8 cellular contexts compared by ENCODE assay signal in genomic region chr3:13648060-13648743, GRCh38.
DNase-seq lines count a peak whose midpoint lies in the region; TF ChIP-seq lines count a peak whose summit lies in the region.

No MANE protein-coding gene starts in this region.

- in situ Hi-C loops in transverse colon (cut with MboI; ENCODE audit: low pct_ligation_motif_present in 1 of 4, low pct_unique_long_range_greater_than_20kb in 1 of 4, low sequenced_read_pairs in 3 of 4): loop anchor here (5.0 to 25.0 kb wide), 3 partner anchors 151 to 561 kb away; no protein-coding TSS in a partner anchor

- intact Hi-C loops in transverse colon (cut with DNase I; ENCODE audit: low total_unique reads): loop anchor here (2.0 to 5.0 kb wide), 2 partner anchors 151 to 556 kb away; no protein-coding TSS in a partner anchor

- H3K4me2 ChIP-seq in parathyroid adenoma (ENCODE audit: low read length): no peak overlapping the region

- TF ChIP-seq RAD21 in Ishikawa (IDR thresholded peaks at IDR 0.05; ENCODE audit: low read depth): peak; percentile 100

- TF ChIP-seq POLR2A in transverse colon (IDR thresholded peaks at IDR 0.05): no peak

- H3K27me3 ChIP-seq in SJSA1 (replicated peaks): peaks cover 4% of the 10 kb centered on the region
- H3K27me3 ChIP-seq in parathyroid adenoma (ENCODE audit: control insufficient read depth, insufficient read depth, low read length): no peaks in the 10 kb centered on the region
- H3K27me3 ChIP-seq in transverse colon: peaks cover 10% of the 10 kb centered on the region

- H3K4me1 ChIP-seq in SJSA1 (replicated peaks) (0 out of 2 replicates have a peak, but pooled peaks cover 5% of the 10 kb centered on the region), parathyroid adenoma (peaks cover 5% of the 10 kb centered on the region), transverse colon (peaks cover 0 to 13% (median 1%) of the 10 kb centered on the region in 4 donors)

- TF ChIP-seq CTCF in GM12874 (IDR thresholded peaks at IDR 0.05; ENCODE audit: insufficient read depth, low read depth, low read length): peak; percentile 97
- TF ChIP-seq CTCF in parathyroid adenoma (IDR thresholded peaks at IDR 0.05): peak; percentile 99
- TF ChIP-seq CTCF in transverse colon (IDR thresholded peaks at IDR 0.05): peak; percentile 80 to 96 (median 94)

- H2AFZ ChIP-seq in parathyroid adenoma: no peak overlapping the region

- H3K9me3 ChIP-seq in SJSA1 (replicated peaks) (0 out of 2 replicates have a peak, but pooled peaks cover 3% of the 10 kb centered on the region), parathyroid adenoma (ENCODE audit: control insufficient read depth, low read length) (no peaks in the 10 kb centered on the region), transverse colon (no peaks in the 10 kb centered on the region)

- H3K79me2 ChIP-seq in parathyroid adenoma: no peaks in the 10 kb centered on the region

- DNase-seq in A172 (ENCODE audit: low spot score) (peak; percentile 89), SJSA1 (ENCODE audit: low read depth in 1 of 2, low spot score in 2 of 2) (peak; percentile 60 to 63), glomerular endothelial cell (ENCODE audit: extremely low read depth, low read depth, low spot score) (peak; percentile 18), transverse colon (peak; percentile 79)
- DNase-seq in activated naive CD4-positive, alpha-beta T cell treated with Interleukin-2 at 50 U/mL for 16 hours: peak; percentile 78

- WGBS in transverse colon (ENCODE audit: low coverage in 1 of 2), 2 donors: 3 to 18% methylated on average over 2 to 16 of the region's 16 CpGs

- H3K4me3 ChIP-seq in SJSA1 (no peak overlapping the region), parathyroid adenoma (ENCODE audit: low read depth, low read length) (no peak overlapping the region), transverse colon (no peak overlapping the region)

- TF ChIP-seq EP300 in Ishikawa (IDR thresholded peaks at IDR 0.05; ENCODE audit: borderline replicate concordance): no peak; the same call in 1 of the 2 replicates
- no peak for TF ChIP-seq EP300 in transverse colon (IDR thresholded peaks at IDR 0.05; ENCODE audit: low read depth)

- H3K36me3 ChIP-seq in SJSA1: no peaks in the 10 kb centered on the region
- H3K36me3 ChIP-seq in parathyroid adenoma (ENCODE audit: control insufficient read depth, insufficient read depth, low read length): no peaks in the 10 kb centered on the region
- H3K36me3 ChIP-seq in transverse colon: no peaks in the 10 kb centered on the region

- H3K9ac ChIP-seq in parathyroid adenoma: no peak overlapping the region

- H3K27ac ChIP-seq in SJSA1 (no peak overlapping the region), parathyroid adenoma (no peak overlapping the region), transverse colon (no peak overlapping the region)

TF ChIP-seq in Ishikawa, 13 proteins besides CTCF, POLR2A, EP300 and RAD21:
- 0 out of 2 replicates have a peak, but pooled peaks have one; percentile 48 for TF ChIP-seq ZBTB7A (IDR thresholded peaks at IDR 0.05; ENCODE audit: low read depth)
- no peak for TF ChIP-seq REST (IDR thresholded peaks at IDR 0.05; ENCODE audit: low read depth)
- TF ChIP-seq MAX (IDR thresholded peaks at IDR 0.05): peak; percentile 57

Comparison
In these comparisons a context has a peak if more than half of its experiments do, and no peak if none do; other contexts are left out.
1. DNase-seq: peak in every context shown above with its lines; median percentile 89 in A172; 79 in transverse colon; 78 in activated naive CD4-positive, alpha-beta T cell treated with Interleukin-2 at 50 U/mL for 16 hours; 62 in SJSA1; 18 in glomerular endothelial cell.